In the genomic region with DNA sequence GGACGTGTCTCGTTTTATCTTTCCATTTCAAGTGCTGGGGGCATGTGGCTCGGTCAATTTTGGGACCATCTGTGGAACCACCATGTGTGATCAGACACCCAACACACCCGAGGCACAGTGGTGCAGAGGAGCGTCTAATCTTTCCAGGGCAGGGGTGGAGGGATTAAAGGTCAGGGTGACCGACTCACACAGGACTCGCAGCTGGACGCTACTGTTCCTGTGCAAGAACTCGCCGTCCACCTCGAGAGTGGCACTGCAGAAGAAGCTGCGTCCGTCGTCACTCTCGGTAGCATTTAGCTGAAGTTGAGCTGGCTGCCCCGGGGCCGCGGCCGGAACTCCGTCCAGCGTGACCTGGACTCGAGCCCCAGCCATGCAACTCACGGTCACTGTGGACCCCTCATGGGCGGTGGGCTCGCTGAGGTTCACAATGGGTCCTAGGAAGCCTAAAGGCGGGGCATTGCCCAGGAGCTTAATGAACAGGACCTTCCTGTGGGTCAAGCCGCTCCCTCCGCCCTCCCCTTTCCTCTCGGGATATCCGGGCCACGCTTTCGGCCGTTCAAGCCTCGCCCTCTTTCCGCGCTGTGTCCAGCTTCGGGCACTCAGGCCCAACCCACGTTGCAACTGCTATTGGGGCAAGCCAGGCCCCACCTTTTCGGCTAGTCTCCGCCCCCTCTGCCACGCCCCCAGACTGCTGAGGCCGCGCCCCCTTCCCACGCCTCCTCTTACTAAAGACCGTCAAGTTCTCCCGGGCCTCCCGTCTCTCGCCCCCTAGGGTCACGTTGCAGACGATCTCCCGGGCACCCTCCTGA, we compare ENCODE assay signal across 1 cellular context.
TF ChIP-seq lines count a peak whose summit lies in the region.

No MANE protein-coding gene starts in this region.

TF ChIP-seq in SK-N-SH treated with all-trans-retinoic acid at 6 μM for 48 hours, 23 proteins besides CTCF, POLR2A, EP300 and RAD21 (continued from another document):
- TF ChIP-seq PATZ1 (CRISPR knock-in tag; IDR thresholded peaks at IDR 0.05; ENCODE audit: borderline replicate concordance) (no peak), PPARA (CRISPR knock-in tag; IDR thresholded peaks at IDR 0.05; ENCODE audit: borderline replicate concordance) (no peak), ZC3H10 (CRISPR knock-in tag; IDR thresholded peaks at IDR 0.05) (no peak), SNAI2 (CRISPR knock-in tag; IDR thresholded peaks at IDR 0.05) (no peak), CSRNP3 (CRISPR knock-in tag; IDR thresholded peaks at IDR 0.05) (no peak), ZNF70 (CRISPR knock-in tag; IDR thresholded peaks at IDR 0.05) (no peak)
